Comparison of ENCODE assay signal across 19 cellular contexts in genomic region chr7:141268614-141269013, GRCh38.
DNase-seq lines count a peak whose midpoint lies in the region; ATAC-seq and TF ChIP-seq lines count a peak whose summit lies in the region.
"Had no signal": no experiment of that assay in that cellular context is flagged by ENCODE, and none has a peak within 500 bp of the region (broad histone marks: within the 10 kb centered on the region; RNA-seq: fewer than 3 reads in every experiment).

No MANE protein-coding gene starts in this region.

- H3K9me3 Mint-ChIP-seq in activated CD8-positive, alpha-beta memory T cell treated with anti-CD3 and anti-CD28 coated beads, Interleukin-2, amount 10 ng/mL, durations not matched to agents 7 days and 5 days (ENCODE audit: low read depth): no peaks in the 10 kb centered on the region
- no peaks in the 10 kb centered on the region for H3K9me3 Mint-ChIP-seq in natural killer cell

- CTCF ChIA-PET in activated CD8-positive, alpha-beta memory T cell treated with anti-CD3 and anti-CD28 coated beads, Interleukin-2, amount 10 ng/mL, durations not matched to agents 7 days and 5 days (lab: Charles Lee): no interaction called here

- ATAC-seq in activated CD8-positive, alpha-beta memory T cell treated with anti-CD3 and anti-CD28 coated beads, Interleukin-2, amount 10 ng/mL, durations not matched to agents 7 days and 5 days: no peak
- ATAC-seq in GM19324 (IDR thresholded peaks at IDR 0.05; ENCODE audit: low FRiP score, unreplicated experiment): peak; percentile 41
- ATAC-seq in natural killer cell: no peak

- peak; percentile 19 for DNase-seq in activated CD8-positive, alpha-beta memory T cell treated with anti-CD3 and anti-CD28 coated beads, Interleukin-2, amount 10 ng/mL, durations not matched to agents 7 days and 5 days
- no peak for DNase-seq in activated CD8-positive, alpha-beta memory T cell treated with anti-CD3 and anti-CD28 coated beads, Interleukin-2, amount 50 U/mL, for 48 hours
- DNase-seq in RPMI8226: peak; percentile 57
- DNase-seq in activated effector memory CD4-positive, alpha-beta T cell treated with anti-CD3 and anti-CD28 coated beads, Interleukin-2, amount 50 U/mL, for 16 hours: no peak
- no peak for DNase-seq in NCI-H1694 (lab: John Stamatoyannopoulos, UW)
- no peak for DNase-seq in natural killer cell
- DNase-seq: CD4-positive, CD25-positive, alpha-beta regulatory T cell; DMS153; EL; GDM1; NCI-H1092 treated with DMSO at 0.1 percent for 48 hours; NCI-H1436; NCI-H187 treated with DMSO at 0.1 percent for 48 hours; NCI-H2227 treated with DMSO at 0.1 percent for 48 hours; NCI-H526 treated with DMSO at 0.1 percent for 48 hours; OCI-M1; Peyer's patch; SIG-M5 had no signal

- no peak overlapping the region for H3K27ac Mint-ChIP-seq in activated CD8-positive, alpha-beta memory T cell treated with anti-CD3 and anti-CD28 coated beads, Interleukin-2, amount 10 ng/mL, durations not matched to agents 7 days and 5 days
- no peak overlapping the region for H3K27ac Mint-ChIP-seq in natural killer cell
- H3K27ac Mint-ChIP-seq: CD4-positive, CD25-positive, alpha-beta regulatory T cell had no signal

- no peak overlapping the region for H3K4me3 Mint-ChIP-seq in activated CD8-positive, alpha-beta memory T cell treated with anti-CD3 and anti-CD28 coated beads, Interleukin-2, amount 10 ng/mL, durations not matched to agents 7 days and 5 days
- H3K4me3 Mint-ChIP-seq in natural killer cell: no peak overlapping the region
- H3K4me3 Mint-ChIP-seq: CD4-positive, CD25-positive, alpha-beta regulatory T cell had no signal

- intact Hi-C loops in natural killer cell (cut with micrococcal nuclease): no loop called here

- no peaks in the 10 kb centered on the region for H3K36me3 Mint-ChIP-seq in activated CD8-positive, alpha-beta memory T cell treated with anti-CD3 and anti-CD28 coated beads, Interleukin-2, amount 10 ng/mL, durations not matched to agents 7 days and 5 days
- no peaks in the 10 kb centered on the region for H3K36me3 Mint-ChIP-seq in natural killer cell
- H3K36me3 Mint-ChIP-seq: CD4-positive, CD25-positive, alpha-beta regulatory T cell had no signal

- TF ChIP-seq CTCF in natural killer cell (IDR thresholded peaks at IDR 0.05): no peak

- H3K27me3 Mint-ChIP-seq in activated CD8-positive, alpha-beta memory T cell treated with anti-CD3 and anti-CD28 coated beads, Interleukin-2, amount 10 ng/mL, durations not matched to agents 7 days and 5 days: no peaks in the 10 kb centered on the region
- H3K27me3 Mint-ChIP-seq in natural killer cell (ENCODE audit: low read depth in 2 of 2): peaks cover 1 to 3% of the 10 kb centered on the region in 2 donors

- H3K4me1 Mint-ChIP-seq in activated CD8-positive, alpha-beta memory T cell treated with anti-CD3 and anti-CD28 coated beads, Interleukin-2, amount 10 ng/mL, durations not matched to agents 7 days and 5 days: peaks cover 6% of the 10 kb centered on the region
- no peaks in the 10 kb centered on the region for H3K4me1 Mint-ChIP-seq in natural killer cell

Comparison
In these comparisons a context has a peak if more than half of its experiments do, and no peak if none do; other contexts are left out.
1. DNase-seq: peak in activated CD8-positive, alpha-beta memory T cell treated with anti-CD3 and anti-CD28 coated beads, Interleukin-2, amount 10 ng/mL, durations not matched to agents 7 days and 5 days (single experiment) and RPMI8226 (single experiment); none in activated CD8-positive, alpha-beta memory T cell treated with anti-CD3 and anti-CD28 coated beads, Interleukin-2, amount 50 U/mL, for 48 hours (single experiment), activated effector memory CD4-positive, alpha-beta T cell treated with anti-CD3 and anti-CD28 coated beads, Interleukin-2, amount 50 U/mL, for 16 hours (single experiment), NCI-H1694 (single experiment) and natural killer cell (single experiment).